Comparison of ENCODE assay signal across 8 cellular contexts in the genomic region with DNA sequence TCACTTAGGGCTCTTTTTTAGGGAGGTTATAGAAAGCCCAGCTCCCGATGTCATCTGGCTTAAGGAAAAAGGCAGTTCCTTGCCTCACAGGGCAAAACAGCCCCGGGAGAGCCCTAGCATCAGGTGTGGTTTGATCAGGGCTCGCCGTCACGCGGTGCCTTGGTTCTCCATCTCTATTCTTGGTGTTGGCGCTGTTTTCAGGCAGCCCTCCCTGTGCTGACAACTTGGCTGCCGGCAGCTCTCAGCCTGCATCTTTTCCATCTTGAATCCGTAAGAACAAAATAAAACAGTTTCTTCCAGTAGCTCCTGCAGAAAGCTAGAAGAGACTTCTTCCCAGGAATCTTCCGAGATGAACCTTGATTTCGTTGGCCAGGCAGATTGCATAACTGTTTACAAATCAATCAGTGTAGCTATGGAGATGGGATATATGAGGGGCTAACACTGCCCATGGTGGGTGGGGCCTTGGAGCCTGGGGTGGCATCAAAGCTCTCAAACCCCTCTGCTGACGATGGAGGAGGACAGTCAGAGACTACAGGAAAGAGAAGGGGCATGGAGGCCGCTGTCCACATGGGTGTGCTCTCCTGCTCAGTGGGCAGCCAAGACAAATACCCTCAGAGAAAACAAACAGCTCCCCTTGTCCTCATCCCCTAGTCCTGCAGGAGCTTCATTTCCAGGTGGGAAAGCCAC.
"Had no signal": no experiment of that assay in that cellular context is flagged by ENCODE, and none has a peak within 500 bp of the region (broad histone marks: within the 10 kb centered on the region; RNA-seq: fewer than 3 reads in every experiment).

No MANE protein-coding gene starts in this region.

- H3K27ac Mint-ChIP-seq: GM23338, HFFc6 had no signal

- H3K27ac ChIP-seq: HL-60 had no signal

- H3K9me3 ChIP-seq: HAP-1 had no signal

- H3K4me1 ChIP-seq: HAP-1 had no signal

- H3K4me3 Mint-ChIP-seq: GM23338, HFFc6 had no signal

- H3K36me3 ChIP-seq: HAP-1 had no signal

- H2AFZ ChIP-seq: GM23338 had no signal

- H3K4me1 Mint-ChIP-seq: GM23338 had no signal

- H3K4me3 ChIP-seq: GM23338, HAP-1, K562 had no signal

- H3K4me2 ChIP-seq: GM23338 had no signal

- DNase-seq: HFFc6, IMR-90 had no signal

- FAIRE-seq: H1, H54, K562 had no signal
